Comparison of ENCODE assay signal across 8 cellular contexts in the genomic region with DNA sequence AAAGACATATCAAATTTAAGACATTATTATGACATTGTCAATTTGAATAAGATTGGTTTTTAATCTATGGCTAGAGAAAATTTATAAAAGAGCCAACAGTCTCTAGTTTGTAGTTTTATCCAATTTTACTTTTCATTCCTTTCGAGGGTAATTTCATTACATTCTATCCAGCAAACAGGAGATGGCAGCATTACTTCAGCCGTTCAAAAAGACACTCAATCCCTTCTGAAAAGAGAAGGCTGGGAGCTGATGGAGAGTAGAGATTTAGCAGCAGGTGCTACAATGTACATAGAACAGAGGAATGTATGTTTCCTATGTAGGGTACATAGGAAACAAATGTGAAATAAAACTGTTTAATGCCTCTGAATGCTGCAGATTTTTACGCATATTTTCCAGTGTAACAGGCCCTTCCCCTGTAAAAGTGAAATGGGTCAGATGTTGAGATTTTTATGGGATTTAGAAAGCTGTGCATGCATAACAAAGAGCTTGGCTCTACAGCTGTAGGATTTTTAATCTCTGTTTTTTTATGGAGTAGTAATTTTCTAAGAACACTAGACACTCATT. TPM values are rescaled to one million over a fixed set of nuclear protein-coding genes. Genes with fewer than 3 reads are reported as not detected.
DNase-seq lines count a peak whose midpoint lies in the region; ATAC-seq, FAIRE-seq and TF ChIP-seq lines count a peak whose summit lies in the region.

No MANE protein-coding gene starts in this region.

- H2AFZ ChIP-seq in H1 (ENCODE audit: low read length) = no peak overlapping the region

- peak; percentile 48 for FAIRE-seq in H1 (lab: Jason Lieb, UNC)

- H3K23ac ChIP-seq in H1 (ENCODE audit: insufficient read length) = no peak overlapping the region

- no peak overlapping the region for H2BK15ac ChIP-seq in H1 (ENCODE audit: low read length)

- H2BK5ac ChIP-seq in H1 (ENCODE audit: low read depth, low read length) = no peak overlapping the region

- H4K20me1 ChIP-seq in H1 (replicated peaks in 1 of 2; ENCODE audit: control insufficient read depth in 1 of 2, insufficient read depth in 2 of 2, low read length in 2 of 2) = no peaks in the 10 kb centered on the region

- no peak overlapping the region for H3K4me2 ChIP-seq in H1 (ENCODE audit: insufficient read depth in 1 of 2, low read depth in 2 of 2, low read length in 2 of 2)

- TF ChIP-seq RAD21 in H1 (IDR thresholded peaks at IDR 0.05 in 1 of 2, conservative IDR thresholded peaks at IDR 0.05 in 1 of 2; ENCODE audit: low read depth in 2 of 2, low read length in 2 of 2) = peak; percentile 92 to 93

- H3K23me2 ChIP-seq in H1 (ENCODE audit: low read depth, low read length) = no peaks in the 10 kb centered on the region

- H3K4ac ChIP-seq in H1 (replicated peaks; ENCODE audit: insufficient read length, low read depth, low read length) = no peak overlapping the region

- no peak overlapping the region for H3K9ac ChIP-seq in H1 (replicated peaks in 1 of 4; ENCODE audit: extremely low read depth in 1 of 4, low read depth in 3 of 4, low read length in 3 of 4)

- no peak overlapping the region for H3K56ac ChIP-seq in H1 (replicated peaks; ENCODE audit: insufficient read length, low read depth, low read length)

- H3K36me3 ChIP-seq in H1 (ENCODE audit: control insufficient read depth in 2 of 4, insufficient read depth in 4 of 4, low read length in 3 of 4) (no peaks in the 10 kb centered on the region), spleen (no peaks in the 10 kb centered on the region)

- H3K79me1 ChIP-seq in H1 (ENCODE audit: low read depth, low read length) = no peaks in the 10 kb centered on the region

- DNase-seq in A172 (ENCODE audit: low spot score) (peak; percentile 19), NCI-H526 (lab: John Stamatoyannopoulos, UW) (peak; percentile 58 to 81), H1 (ENCODE audit: low read depth in 1 of 2, low spot score in 2 of 2) (no peak), renal cortical epithelial cell (ENCODE audit: low read depth) (peak; percentile 55), spleen (no peak), foreskin melanocyte (no peak)

- ATAC-seq in GM18868 (IDR thresholded peaks at IDR 0.05; ENCODE audit: unreplicated experiment) (peak; percentile 77), HG02623 (IDR thresholded peaks at IDR 0.05; ENCODE audit: unreplicated experiment) (no peak)

- TF ChIP-seq POLR2A in H1 (IDR thresholded peaks at IDR 0.05; ENCODE audit: control extremely low read depth in 1 of 2, low read depth in 2 of 2, low read length in 2 of 2) = no peak
- no peak for TF ChIP-seq POLR2A in spleen (IDR thresholded peaks at IDR 0.05)

- intact Hi-C loops in spleen (cut with DNase I; ENCODE audit: low total_unique reads) = no loop called here

- 40% methylated on average over 3 of the region's 3 CpGs; no CpG with 5 or more reads in 1 of the 2 experiments for WGBS in H1 (ENCODE audit: extremely low coverage in 1 of 2, insufficient coverage in 1 of 2, insufficient read length in 1 of 2, insufficient replicate concordance in 2 of 2, low coverage in 1 of 2, low lambda C conversion rate in 2 of 2, missing lambda C conversion rate in 1 of 2), 2 experiments
- 42 to 52% (median 47%) methylated on average over 3 of the region's 3 CpGs for WGBS in spleen, 5 donors

- no peak overlapping the region for H2BK120ac ChIP-seq in H1 (replicated peaks; ENCODE audit: low read depth, low read length)

- CTCF ChIA-PET in H1 (lab: Charles Lee; ENCODE audit: partially characterized antibody) = interaction anchor here (0.7 to 3.4 kb wide), 40 partner anchors 9 to 1007 kb away, joined by 3 to 49 read pairs (median 4); partner anchors contain the start of gene SLC18B1

- H2BK20ac ChIP-seq in H1 (ENCODE audit: low read length) = no peak overlapping the region

- H3K18ac ChIP-seq in H1 (ENCODE audit: extremely low read depth, low read length) = no peak overlapping the region

- no peaks in the 10 kb centered on the region for H3K4me1 ChIP-seq in H1 (replicated peaks in 1 of 4; ENCODE audit: control insufficient read depth in 3 of 4, insufficient read depth in 4 of 4, low read length in 3 of 4)
- H3K4me1 ChIP-seq in spleen = no peaks in the 10 kb centered on the region

- no peaks in the 10 kb centered on the region for H3K79me2 ChIP-seq in H1 (ENCODE audit: control insufficient read depth in 1 of 2, insufficient read depth in 2 of 2, low read length in 2 of 2)

- no peak overlapping the region for H4K8ac ChIP-seq in H1 (ENCODE audit: extremely low read depth, insufficient read depth, low read length)

- no peak overlapping the region for H2BK12ac ChIP-seq in H1 (ENCODE audit: low read depth, low read length)

- TF ChIP-seq CTCF in H1 (IDR thresholded peaks at IDR 0.05; ENCODE audit: control extremely low read depth in 1 of 3, insufficient read depth in 1 of 3, low read depth in 1 of 3, low read length in 3 of 3) (peak in 2 of 3 experiments; percentile 55 to 61; a peak in 3 of 4 replicates), spleen (IDR thresholded peaks at IDR 0.05 in 8 of 11, conservative IDR thresholded peaks at IDR 0.05 in 3 of 11) (peak in 3 of 11 experiments; percentile 17 to 28 (median 19))

- no peak overlapping the region for H4K91ac ChIP-seq in H1 (replicated peaks; ENCODE audit: insufficient read length, low read length)

- H3K27me3 ChIP-seq in H1 (replicated peaks in 1 of 4; ENCODE audit: control insufficient read depth in 3 of 4, extremely low read depth in 1 of 4, insufficient read depth in 3 of 4, low read length in 3 of 4) (no peaks in the 10 kb centered on the region), spleen (replicated peaks in 1 of 7) (no peaks in the 10 kb centered on the region)

- POLR2A ChIA-PET in H1 (lab: Charles Lee; ENCODE audit: partially characterized antibody) = interaction anchor here (13.6 kb wide), 1 partner anchor 13 kb away, joined by 122 read pairs; the partner anchor contains the start of gene RPS12

- H3K9me3 ChIP-seq in H1 (ENCODE audit: insufficient read depth in 2 of 2, low read depth in 1 of 2, low read length in 1 of 2) (no peaks in the 10 kb centered on the region), spleen (no peaks in the 10 kb centered on the region)

- H3K14ac ChIP-seq in H1 (ENCODE audit: insufficient read length) = no peak overlapping the region

- H2AK5ac ChIP-seq in H1 (ENCODE audit: low read depth, low read length) = no peak overlapping the region

- H3K4me3 ChIP-seq in H1 (ENCODE audit: extremely low read depth in 1 of 4, insufficient read depth in 2 of 4, low read depth in 3 of 4, low read length in 4 of 4) = no peak overlapping the region
- no peak overlapping the region for H3K4me3 ChIP-seq in spleen

- no peak for TF ChIP-seq EP300 in H1 (IDR thresholded peaks at IDR 0.05; ENCODE audit: borderline replicate concordance in 1 of 2, low read depth in 2 of 2, low read length in 2 of 2)

- no peak overlapping the region for H4K5ac ChIP-seq in H1 (ENCODE audit: insufficient read length, low read depth, low read length)

- H3K27ac ChIP-seq in H1 (ENCODE audit: low read depth, low read length) = no peak overlapping the region
- H3K27ac ChIP-seq in spleen = no peak overlapping the region

TF ChIP-seq in H1, 55 proteins besides CTCF, POLR2A, EP300 and RAD21:
- TF ChIP-seq SAP30 (IDR thresholded peaks at IDR 0.05; ENCODE audit: insufficient read depth, insufficient replicate concordance, low read length) (no peak), TEAD4 (IDR thresholded peaks at IDR 0.05; ENCODE audit: low read depth, low read length) (no peak), EGR1 (IDR thresholded peaks at IDR 0.05; ENCODE audit: borderline replicate concordance, low read depth, low read length) (no peak), NANOG (IDR thresholded peaks at IDR 0.05; ENCODE audit: insufficient read depth, low read depth, low read length, poor library complexity, severe bottlenecking) (no peak), JUND (IDR thresholded peaks at IDR 0.05; ENCODE audit: low read length) (no peak), SIN3A (conservative IDR thresholded peaks at IDR 0.05 in 1 of 2, IDR thresholded peaks at IDR 0.05 in 1 of 2; ENCODE audit: low read depth in 1 of 2, low read length in 2 of 2) (no peak), CBX5 (IDR thresholded peaks at IDR 0.05; ENCODE audit: low read depth, low read length) (no peak), TAF7 (optimal IDR thresholded peaks at IDR 0.05; ENCODE audit: borderline replicate concordance, low read depth, low read length) (no peak), FOSL1 (IDR thresholded peaks at IDR 0.05; ENCODE audit: insufficient read depth, low read depth, low read length) (no peak), CHD1 (IDR thresholded peaks at IDR 0.05; ENCODE audit: low read depth, low read length) (no peak), POLR2AphosphoS5 (IDR thresholded peaks at IDR 0.05; ENCODE audit: low read depth, low read length) (no peak)

RNA-seq across cellular contexts. Expression of gene RPS12, which starts 15.9 kb away (rescaled TPM):
- 995 and 1,086 TPM in 2 replicates for total RNA-seq in A172 (2014; rRNA removed; shearing (Covaris generic))
- total RNA-seq in H1 (2021; fragmentation: NEBNext Ultra II Directional; extraction: Animal tissue kit (Norgen Biotek cat#: 25700)) = 1,733 and 1,771 TPM in 2 replicates
- 7,878 and 9,013 TPM in 2 replicates for polyA plus RNA-seq in H1 (2011; rRNA removed)
- polyA plus RNA-seq in H1 (2011; cell fraction: cytosol; rRNA removed) = 8,410 TPM
- polyA plus RNA-seq in H1 (2011; cell fraction: nucleus; rRNA removed) = 2,768 TPM
- polyA plus RNA-seq in H1 (2012, experiment 1 of 2) = 3,427 to 4,994 TPM (median 4,597 TPM) in 4 replicates
- 3,691 TPM for polyA plus RNA-seq in H1 (2012, experiment 2 of 2)
- 3,007 TPM for polyA plus RNA-seq in H1 (2013, experiment 1 of 2)
- polyA plus RNA-seq in H1 (2013, experiment 2 of 2) = 3,236 TPM
- polyA minus RNA-seq in H1 (2011; rRNA and poly(A)+ RNA removed) = 2,795 and 3,266 TPM in 2 replicates
- 1,027 TPM for polyA minus RNA-seq in H1 (2011; cell fraction: cytosol; rRNA and poly(A)+ RNA removed)
- polyA minus RNA-seq in H1 (2011; cell fraction: nucleus; rRNA and poly(A)+ RNA removed) = 998 TPM
- total RNA-seq in renal cortical epithelial cell = 827 and 839 TPM in 2 replicates
- total RNA-seq in spleen = 1,000 to 10,000 TPM; 1,001 to 1,609 (median 1,342) TPM
- polyA plus RNA-seq in spleen = 1,000 to 10,000 TPM; 3,955 to 4,556 (median 4,295) TPM

RNA-seq across cellular contexts. Expression of gene SLC18B1, which starts 31.9 kb away (rescaled TPM):
- 6.7 and 7.3 TPM in 2 replicates for total RNA-seq in A172 (2014; rRNA removed; shearing (Covaris generic))
- total RNA-seq in H1 (2021; fragmentation: NEBNext Ultra II Directional; extraction: Animal tissue kit (Norgen Biotek cat#: 25700)) = 22.0 and 23.4 TPM in 2 replicates
- polyA plus RNA-seq in H1 (2011; rRNA removed) (10.6 and 17.2 TPM in 2 replicates), spleen (10 to 100 TPM in 2 of 3 donors, 1 to 10 TPM in 1; 6.2 to 15.0 (median 12.0) TPM)
- polyA plus RNA-seq in H1 (2011; cell fraction: cytosol; rRNA removed) = 19.0 TPM
- polyA plus RNA-seq in H1 (2011; cell fraction: nucleus; rRNA removed) = 4.7 TPM
- 13.8 to 21.4 TPM (median 16.7 TPM) in 4 replicates for polyA plus RNA-seq in H1 (2012, experiment 1 of 2)
- polyA plus RNA-seq in H1 (2012, experiment 2 of 2) = 4.8 TPM
- 32.1 TPM for polyA plus RNA-seq in H1 (2013, experiment 1 of 2)
- polyA plus RNA-seq in H1 (2013, experiment 2 of 2) = 35.8 TPM
- polyA minus RNA-seq in H1 (2011; rRNA and poly(A)+ RNA removed) = 17.0 and 20.5 TPM in 2 replicates
- polyA minus RNA-seq in H1 (2011; cell fraction: cytosol; rRNA and poly(A)+ RNA removed) = 4.8 TPM
- 6.9 TPM for polyA minus RNA-seq in H1 (2011; cell fraction: nucleus; rRNA and poly(A)+ RNA removed)
- total RNA-seq in renal cortical epithelial cell (23.1 and 25.4 TPM in 2 replicates), spleen (10 to 100 TPM in 4 of 7 donors, 1 to 10 TPM in 3; 6.0 to 19.1 (median 11.2) TPM)

Comparison
In these comparisons a context has a peak if more than half of its experiments do, and no peak if none do; other contexts are left out.
1. DNase-seq: peak in A172 (single experiment), NCI-H526 (2 of 2) and renal cortical epithelial cell (single experiment); none in H1 (0 of 2), spleen (single experiment) and foreskin melanocyte (single experiment).